In the genomic region with DNA sequence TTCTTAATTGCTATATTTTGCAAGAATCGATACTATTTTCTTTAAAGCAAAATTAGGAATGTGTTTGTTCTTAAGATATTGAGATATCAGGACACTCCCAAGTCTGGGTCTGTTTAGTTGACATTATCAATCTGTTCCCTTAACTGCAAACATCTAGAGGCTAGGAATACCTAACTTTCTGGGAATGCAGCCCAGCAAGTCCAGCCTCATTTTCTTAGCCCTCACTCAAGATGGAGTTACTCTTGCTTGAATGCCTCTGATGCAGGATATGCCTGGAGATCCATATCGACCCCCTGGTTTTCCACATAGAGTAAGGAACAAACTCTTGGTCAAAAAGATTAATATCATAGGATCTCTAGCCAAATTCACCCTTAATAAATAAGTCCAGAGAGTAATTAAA, we compare ENCODE assay signal across 23 cellular contexts.
"Had no signal": no experiment of that assay in that cellular context is flagged by ENCODE, and none has a peak within 500 bp of the region (broad histone marks: within the 10 kb centered on the region; RNA-seq: fewer than 3 reads in every experiment).

No MANE protein-coding gene starts in this region.

- H3K4me3 ChIP-seq: colonic mucosa, coronary artery, dorsolateral prefrontal cortex, esophagus muscularis mucosa, esophagus squamous epithelium, gastrocnemius medialis, gastroesophageal sphincter, heart left ventricle, heart right ventricle had no signal

- DNase-seq: colonic mucosa; cortex of kidney; dermis blood vessel endothelial cell; dorsolateral prefrontal cortex; effector CD4-positive, alpha-beta T cell; effector CD8-positive, alpha-beta T cell; effector memory CD4-positive, alpha-beta T cell; effector memory CD8-positive, alpha-beta T cell; endodermal cell; erythroblast; esophagus squamous epithelium; foreskin fibroblast; foreskin keratinocyte; foreskin melanocyte; gastrocnemius medialis; glutamatergic neuron; head of caudate nucleus; heart left ventricle; heart right ventricle had no signal

- H3K36me3 ChIP-seq: colonic mucosa, esophagus muscularis mucosa, esophagus squamous epithelium, gastrocnemius medialis, gastroesophageal sphincter, heart left ventricle, heart right ventricle had no signal

- H3K27me3 ChIP-seq: colonic mucosa, dorsolateral prefrontal cortex, esophagus muscularis mucosa, esophagus squamous epithelium, foreskin keratinocyte, gastrocnemius medialis, gastroesophageal sphincter, heart left ventricle had no signal

- H3K4me1 ChIP-seq: colonic mucosa, esophagus muscularis mucosa, esophagus squamous epithelium, foreskin keratinocyte, gastrocnemius medialis, gastroesophageal sphincter, heart left ventricle, heart right ventricle had no signal

- H3K27ac ChIP-seq: colonic mucosa, coronary artery, dorsolateral prefrontal cortex, epithelial cell of prostate, esophagus muscularis mucosa, esophagus squamous epithelium, foreskin keratinocyte, gastrocnemius medialis, gastroesophageal sphincter, heart left ventricle, heart right ventricle had no signal

- H3K9me3 ChIP-seq: colonic mucosa, esophagus muscularis mucosa, esophagus squamous epithelium, gastrocnemius medialis, gastroesophageal sphincter had no signal
